Comparison of ENCODE assay signal across 1 cellular context in genomic region chr9:3525836-3526165, GRCh38.
TF ChIP-seq lines count a peak whose summit lies in the region.

TSS of gene RFX3 (minus strand) at chr9:3526001. CDS start at chr9:3395588, 130,413 bp downstream.

TF ChIP-seq in GM12878, 131 proteins besides CTCF, POLR2A, EP300 and RAD21 (continued from another document):
- TF ChIP-seq PRDM15 (CRISPR knock-in tag; IDR thresholded peaks at IDR 0.05), result no peak
